19 cellular contexts compared by ENCODE assay signal in genomic region chr14:85580536-85581165, GRCh38. TPM values are rescaled to one million over a fixed set of nuclear protein-coding genes. Genes with fewer than 3 reads are reported as not detected.
A peak's percentile ranks its signal among the peaks of the same experiment; 100 is the strongest.
DNase-seq lines count a peak whose midpoint lies in the region; ATAC-seq, FAIRE-seq and TF ChIP-seq lines count a peak whose summit lies in the region.
"Had no signal": no experiment of that assay in that cellular context is flagged by ENCODE, and none has a peak within 500 bp of the region (broad histone marks: within the 10 kb centered on the region; RNA-seq: fewer than 3 reads in every experiment).

No MANE protein-coding gene starts in this region.

- H3K4me1 ChIP-seq in adipocyte (ENCODE audit: control insufficient read depth, insufficient read depth, low read length) (peaks cover 27% of the 10 kb centered on the region), endothelial cell of umbilical vein (ENCODE audit: control insufficient read depth, extremely low read depth, insufficient read depth, low read length) (peaks cover 24% of the 10 kb centered on the region)

- H3K36me3 ChIP-seq in adipocyte (ENCODE audit: control insufficient read depth, insufficient read depth, low read length, severe bottlenecking) (no peaks in the 10 kb centered on the region), endothelial cell of umbilical vein (ENCODE audit: control insufficient read depth in 2 of 2, extremely low read depth in 1 of 2, insufficient read depth in 2 of 2, low read length in 2 of 2) (peaks cover 0 to 12% of the 10 kb centered on the region in 2 experiments)

- peaks cover 44% of the 10 kb centered on the region for H3K36me3 Mint-ChIP-seq in nephron (ENCODE audit: low read depth)

- TF ChIP-seq POLR2A in endothelial cell of umbilical vein (IDR thresholded peaks at IDR 0.05; ENCODE audit: low read depth, low read length): no peak

- no peak overlapping the region for H3K27ac ChIP-seq in endothelial cell of umbilical vein (ENCODE audit: insufficient read depth, low read depth, low read length)
- H3K27ac ChIP-seq: C4-2B had no signal

- H3K9me3 Mint-ChIP-seq in nephron: no peaks in the 10 kb centered on the region
- H3K9me3 Mint-ChIP-seq: GM23338 had no signal

- H4K20me1 ChIP-seq in endothelial cell of umbilical vein (replicated peaks; ENCODE audit: control insufficient read depth, extremely low read depth, insufficient read depth, low read length): no peaks in the 10 kb centered on the region

- H3K27me3 ChIP-seq in adipocyte (replicated peaks; ENCODE audit: control insufficient read depth, insufficient read depth, low read length) (no peaks in the 10 kb centered on the region), endothelial cell of umbilical vein (ENCODE audit: control insufficient read depth in 2 of 2, insufficient read depth in 2 of 2, low read length in 2 of 2) (no peaks in the 10 kb centered on the region)

- peak overlapping the region; percentile 32 to 84 (median 43) for H3K27ac Mint-ChIP-seq in nephron
- H3K27ac Mint-ChIP-seq: GM23338 had no signal

- H3K4me1 Mint-ChIP-seq in nephron: peaks cover 85% of the 10 kb centered on the region

- CTCF ChIA-PET in endothelial cell of umbilical vein (lab: Charles Lee): interaction anchor here (0.9 kb wide), 1 partner anchor 9 kb away, joined by 3 read pairs; no protein-coding TSS in a partner anchor

- H3K79me2 ChIP-seq in endothelial cell of umbilical vein (ENCODE audit: control insufficient read depth, insufficient read depth, low read length): no peaks in the 10 kb centered on the region

- TF ChIP-seq CTCF in endothelial cell of umbilical vein (IDR thresholded peaks at IDR 0.05; ENCODE audit: extremely low read depth in 1 of 2, insufficient read depth in 1 of 2, low read depth in 1 of 2, low read length in 2 of 2): no peak
- no peak for TF ChIP-seq CTCF in nephron (IDR thresholded peaks at IDR 0.05; ENCODE audit: unreplicated experiment in 3 of 3)
- no peak for TF ChIP-seq CTCF in D721Med (IDR thresholded peaks at IDR 0.05; ENCODE audit: insufficient read depth, missing control alignments)

- no peak overlapping the region for H3K4me3 ChIP-seq in adipocyte (ENCODE audit: low read length)
- H3K4me3 ChIP-seq in endothelial cell of umbilical vein (replicated peaks in 1 of 3; ENCODE audit: insufficient read depth in 1 of 3, low read depth in 1 of 3, low read length in 3 of 3): no peak overlapping the region
- H3K4me3 ChIP-seq: GM23338 had no signal

- dilution Hi-C loops in endothelial cell of umbilical vein (cut with MboI; ENCODE audit: extremely low pct_ligation_motif_present, low sequenced_read_pairs): no loop called here

- no peaks in the 10 kb centered on the region for H3K9me1 ChIP-seq in endothelial cell of umbilical vein (replicated peaks; ENCODE audit: control insufficient read depth, extremely low read depth, insufficient read depth, low read length)

- H3K9ac ChIP-seq in adipocyte (ENCODE audit: low read length): no peak overlapping the region
- H3K9ac ChIP-seq in endothelial cell of umbilical vein (replicated peaks; ENCODE audit: extremely low read depth, insufficient read depth, low read length): no peak overlapping the region

- no peaks in the 10 kb centered on the region for H3K9me3 ChIP-seq in adipocyte (ENCODE audit: control insufficient read depth, low read length)
- no peaks in the 10 kb centered on the region for H3K9me3 ChIP-seq in endothelial cell of umbilical vein (replicated peaks; ENCODE audit: control insufficient read depth, insufficient read depth, low read length)

- POLR2A ChIA-PET in endothelial cell of umbilical vein (lab: Charles Lee): no interaction called here

- H3K4me3 Mint-ChIP-seq in nephron: peak overlapping the region in 1 of 3 experiments; percentile 29
- H3K4me3 Mint-ChIP-seq: GM23338 had no signal

- ATAC-seq in activated CD4-positive, CD25-positive, alpha-beta regulatory T cell treated with anti-CD3 and anti-CD28 coated beads, Interleukin-2, amount 50 U/mL, for 24 hours: no peak
- ATAC-seq: GM23338, HepG2 had no signal

- peak overlapping the region; percentile 50 for H2AFZ ChIP-seq in endothelial cell of umbilical vein (ENCODE audit: low read depth, low read length)
- H2AFZ ChIP-seq: GM23338 had no signal

- H3K27me3 Mint-ChIP-seq in nephron (ENCODE audit: low read depth): no peaks in the 10 kb centered on the region

- peak overlapping the region; percentile 50 for H3K4me2 ChIP-seq in endothelial cell of umbilical vein (ENCODE audit: insufficient read depth, low read length)
- H3K4me2 ChIP-seq: GM23338 had no signal

- DNase-seq in EL: peak; percentile 17
- peak; percentile 55 for DNase-seq in adipocyte (ENCODE audit: low read depth)
- DNase-seq in endothelial cell of umbilical vein (ENCODE audit: low read depth, low spot score): peak; percentile 49
- no peak for DNase-seq in D721Med (ENCODE audit: insufficient read length, low spot score)
- DNase-seq in T-helper 2 cell: no peak
- no peak for DNase-seq in NCI-H510A (lab: John Stamatoyannopoulos, UW)
- DNase-seq: DMS153, Karpas-422, NCI-H1417 treated with DMSO at 0.1 percent for 48 hours, NCI-H2029 treated with DMSO at 0.1 percent for 48 hours, NCI-H510A treated with DMSO at 0.1 percent for 48 hours had no signal

- FAIRE-seq in endothelial cell of umbilical vein (lab: Jason Lieb, UNC) (peak; percentile 84), D721Med (lab: Jason Lieb, UNC) (no peak)
- FAIRE-seq: A204.1, GM18507, HepG2, RCC 7860 had no signal

- intact Hi-C loops in endothelial cell of umbilical vein (cut with micrococcal nuclease): no loop called here

- no TSS peak for BruUV-seq in endothelial cell of umbilical vein (replicated peaks; lab: Mats Ljungman, UMichigan)

TF ChIP-seq in endothelial cell of umbilical vein, 7 proteins besides CTCF, POLR2A, EP300 and RAD21:
- no peak for TF ChIP-seq JUN (IDR thresholded peaks at IDR 0.05; ENCODE audit: borderline replicate concordance, insufficient read depth, insufficient read length, low read depth)
- TF ChIP-seq FOS (IDR thresholded peaks at IDR 0.05; ENCODE audit: borderline replicate concordance, insufficient read depth, low read length): no peak
- no peak for TF ChIP-seq EZH2 (IDR thresholded peaks at IDR 0.05; ENCODE audit: borderline replicate concordance, low read depth, low read length, severe bottlenecking)

RNA-seq across cellular contexts. Expression of gene FLRT2, which starts 50.7 kb away (rescaled TPM):
- 125 and 202 TPM in 2 replicates for total RNA-seq in endothelial cell of umbilical vein
- 229 and 283 TPM in 2 replicates for polyA plus RNA-seq in endothelial cell of umbilical vein
- 67.4 and 85.5 TPM in 2 replicates for polyA plus RNA-seq in endothelial cell of umbilical vein (2011; cell fraction: cytosol; rRNA removed)
- 707 and 779 TPM in 2 replicates for polyA plus RNA-seq in endothelial cell of umbilical vein (2011; cell fraction: nucleus; rRNA removed)
- polyA plus RNA-seq in endothelial cell of umbilical vein (2012): 127 and 130 TPM in 2 replicates
- 618 and 632 TPM in 2 replicates for polyA minus RNA-seq in endothelial cell of umbilical vein
- 0.51 TPM for polyA minus RNA-seq in endothelial cell of umbilical vein (2011; cell fraction: cytosol; rRNA and poly(A)+ RNA removed)
- 1,280 and 1,402 TPM in 2 replicates for polyA minus RNA-seq in endothelial cell of umbilical vein (2011; cell fraction: nucleus; rRNA and poly(A)+ RNA removed)
- total RNA-seq: HepG2 had no signal
- polyA plus RNA-seq: HepG2 had no signal

Comparison
In these comparisons a context has a peak if more than half of its experiments do, and no peak if none do; other contexts are left out.
1. DNase-seq: peak in EL (single experiment), adipocyte (single experiment) and endothelial cell of umbilical vein (single experiment); none in D721Med (single experiment), T-helper 2 cell (0 of 5) and NCI-H510A (single experiment).